In genomic region chr2:38648107-38648761, GRCh38 we compare ENCODE assay signal across 11 cellular contexts. TPM values are rescaled to one million over a fixed set of nuclear protein-coding genes. Genes with fewer than 3 reads are reported as not detected.
DNase-seq lines count a peak whose midpoint lies in the region; ATAC-seq lines count a peak whose summit lies in the region.
"Had no signal": no experiment of that assay in that cellular context is flagged by ENCODE, and none has a peak within 500 bp of the region (broad histone marks: within the 10 kb centered on the region; RNA-seq: fewer than 3 reads in every experiment).

No MANE protein-coding gene starts in this region.

- no peak for ATAC-seq in GM21717 (IDR thresholded peaks at IDR 0.05; ENCODE audit: unreplicated experiment)
- ATAC-seq in GM18861 (IDR thresholded peaks at IDR 0.05; ENCODE audit: unreplicated experiment), result no peak

- DNase-seq in DMS53 (lab: John Stamatoyannopoulos, UW) (peak; percentile 39), KG1 (lab: John Stamatoyannopoulos, UW) (peak; percentile 51), SKM-1 treated with dmso at 0.1 percent for 144 hours (lab: John Stamatoyannopoulos, UW; ENCODE audit: unreplicated experiment) (peak; percentile 69), immature natural killer cell (no peak), Ammon's horn (ENCODE audit: low spot score) (no peak)
- DNase-seq: activated gamma-delta T cell treated with Interleukin-2 at 50 U/mL for 16 hours, hippocampal formation, NCI-H1436, NCI-H69 had no signal

- peak overlapping the region in 4 of 6 donors; percentile 13 to 77 (median 38) for H3K27ac Mint-ChIP-seq in immature natural killer cell

- peaks cover 0 to 4% (median 2%) of the 10 kb centered on the region in 3 donors for H3K27me3 Mint-ChIP-seq in immature natural killer cell (ENCODE audit: low read depth in 3 of 3)

- H3K36me3 Mint-ChIP-seq in immature natural killer cell, result no peaks in the 10 kb centered on the region

- H3K4me1 Mint-ChIP-seq in immature natural killer cell, result peaks cover 13 to 26% of the 10 kb centered on the region in 2 donors

- no peaks in the 10 kb centered on the region for H3K9me3 Mint-ChIP-seq in immature natural killer cell

- peak overlapping the region in 1 of 5 donors; percentile 1 for H3K4me3 Mint-ChIP-seq in immature natural killer cell

RNA-seq across cellular contexts. Expression of gene GALM, which starts 17.7 kb away (rescaled TPM):
- polyA plus RNA-seq in immature natural killer cell, result 10 to 100 TPM in 2 of 3 donors, 1 to 10 TPM in 1; 7.0 to 14.9 (median 14.8) TPM

RNA-seq across cellular contexts. Expression of gene HNRNPLL, which starts 45.5 kb away (rescaled TPM):
- 10 to 100 TPM in 2 of 3 donors, 1 to 10 TPM in 1; 7.4 to 13.9 (median 11.5) TPM for polyA plus RNA-seq in immature natural killer cell

Comparison
In these comparisons a context has a peak if more than half of its experiments do, and no peak if none do; other contexts are left out.
1. DNase-seq: peak in DMS53 (single experiment), KG1 (single experiment) and SKM-1 treated with dmso at 0.1 percent for 144 hours (single experiment); none in immature natural killer cell (0 of 3) and Ammon's horn (single experiment).